Comparison of ENCODE assay signal across 8 cellular contexts in the genomic region with DNA sequence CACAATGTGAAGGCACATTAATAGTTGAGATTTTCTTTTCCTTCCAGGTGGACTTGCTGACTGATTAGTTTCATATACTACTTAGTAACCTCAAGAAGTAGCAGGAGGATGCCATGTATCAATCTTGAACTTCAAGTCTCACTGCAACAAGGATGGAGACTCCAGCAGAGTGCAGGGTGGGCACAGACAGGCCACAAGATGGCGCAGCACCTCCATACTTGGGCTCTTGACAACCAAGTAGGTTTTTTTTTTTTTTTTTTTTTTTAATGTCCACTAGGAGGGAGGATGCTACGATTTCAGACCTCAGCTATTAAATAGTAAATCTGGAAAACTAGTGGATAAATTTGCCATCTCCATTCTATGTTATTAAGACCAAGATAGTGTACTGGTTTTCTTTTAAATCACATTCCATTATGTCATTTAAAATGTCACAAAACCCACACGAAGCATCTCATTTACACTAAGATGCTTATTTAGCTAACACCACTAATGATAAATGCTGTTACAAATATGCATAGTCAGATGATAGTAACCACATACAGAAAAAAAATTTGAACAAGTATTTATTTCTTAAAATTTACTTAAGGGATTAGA. TPM values are rescaled to one million over a fixed set of nuclear protein-coding genes. Genes with fewer than 3 reads are reported as not detected.
A peak's percentile ranks its signal among the peaks of the same experiment; 100 is the strongest.
DNase-seq lines count a peak whose midpoint lies in the region; ATAC-seq and TF ChIP-seq lines count a peak whose summit lies in the region.

No MANE protein-coding gene starts in this region.

- H3K36me3 ChIP-seq in prostate gland (no peaks in the 10 kb centered on the region), uterus (no peaks in the 10 kb centered on the region)

- no peak overlapping the region for H3K4me3 ChIP-seq in AG10803 (ENCODE audit: low read length)
- no peak overlapping the region for H3K4me3 ChIP-seq in prostate gland
- H3K4me3 ChIP-seq in uterus: no peak overlapping the region

- H3K9me3 ChIP-seq in prostate gland (no peaks in the 10 kb centered on the region), uterus (no peaks in the 10 kb centered on the region)

- H3K27ac ChIP-seq in prostate gland: no peak overlapping the region
- no peak overlapping the region for H3K27ac ChIP-seq in uterus

- H3K4me1 Mint-ChIP-seq in activated naive CD4-positive, alpha-beta T cell treated with anti-CD3 and anti-CD28 coated beads, Interleukin-2, amount 50 U/mL, for 24 hours: peaks cover 23% of the 10 kb centered on the region

- WGBS in prostate gland: 25% methylated on average over 3 of the region's 3 CpGs

- H3K36me3 Mint-ChIP-seq in activated naive CD4-positive, alpha-beta T cell treated with anti-CD3 and anti-CD28 coated beads, Interleukin-2, amount 50 U/mL, for 24 hours: peaks cover 6% of the 10 kb centered on the region

- DNase-seq in AG10803 (ENCODE audit: low read depth) (peak; percentile 81), NAMALWA (ENCODE audit: low spot score) (peak; percentile 70), SKM-1 treated with dmso at 0.1 percent for 144 hours (lab: John Stamatoyannopoulos, UW; ENCODE audit: unreplicated experiment) (peak; percentile 68), head of caudate nucleus (peak; percentile 60 to 93 (median 84)), prostate gland (ENCODE audit: low spot score) (peak; percentile 69), uterus (peak; percentile 81)

- no peaks in the 10 kb centered on the region for H3K4me1 ChIP-seq in prostate gland (replicated peaks)
- H3K4me1 ChIP-seq in uterus: no peaks in the 10 kb centered on the region

- ATAC-seq in GM19395 (IDR thresholded peaks at IDR 0.05; ENCODE audit: unreplicated experiment): peak; percentile 81

- no peak for TF ChIP-seq POLR2A in prostate gland (IDR thresholded peaks at IDR 0.05)
- no peak for TF ChIP-seq POLR2A in uterus (IDR thresholded peaks at IDR 0.05)

- TF ChIP-seq CTCF in AG10803 (conservative IDR thresholded peaks at IDR 0.05; ENCODE audit: low read length) (peak; percentile 96), prostate gland (IDR thresholded peaks at IDR 0.05) (peak in 3 of 4 experiments; percentile 65 to 71 (median 70)), uterus (IDR thresholded peaks at IDR 0.05) (peak; percentile 66 to 79 (median 76))

- no peak overlapping the region for H3K4me3 Mint-ChIP-seq in activated naive CD4-positive, alpha-beta T cell treated with anti-CD3 and anti-CD28 coated beads, Interleukin-2, amount 50 U/mL, for 24 hours

- H3K27ac Mint-ChIP-seq in activated naive CD4-positive, alpha-beta T cell treated with anti-CD3 and anti-CD28 coated beads, Interleukin-2, amount 50 U/mL, for 24 hours: peak overlapping the region; percentile 65

- no peaks in the 10 kb centered on the region for H3K9me3 Mint-ChIP-seq in activated naive CD4-positive, alpha-beta T cell treated with anti-CD3 and anti-CD28 coated beads, Interleukin-2, amount 50 U/mL, for 24 hours

- H3K27me3 Mint-ChIP-seq in activated naive CD4-positive, alpha-beta T cell treated with anti-CD3 and anti-CD28 coated beads, Interleukin-2, amount 50 U/mL, for 24 hours: no peaks in the 10 kb centered on the region

- H3K27me3 ChIP-seq in prostate gland (replicated peaks; ENCODE audit: insufficient read depth) (no peaks in the 10 kb centered on the region), uterus (no peaks in the 10 kb centered on the region)

- intact Hi-C loops in head of caudate nucleus (cut with DNase I): no loop called here
- intact Hi-C loops in prostate gland (cut with DNase I): no loop called here
- intact Hi-C loops in uterus (cut with DNase I; ENCODE audit: low total_unique reads): no loop called here

RNA-seq across cellular contexts. Expression of gene IL6ST, which starts 58.6 kb away (rescaled TPM):
- total RNA-seq in prostate gland (100 to 1,000 TPM; 186 to 228 TPM), uterus (100 to 1,000 TPM; 147 to 414 (median 364) TPM)
